Comparison of ENCODE assay signal across 8 cellular contexts in genomic region chr16:74695450-74696422, GRCh38. TPM values are rescaled to one million over a fixed set of nuclear protein-coding genes. Genes with fewer than 3 reads are reported as not detected.
DNase-seq lines count a peak whose midpoint lies in the region; ATAC-seq, FAIRE-seq and TF ChIP-seq lines count a peak whose summit lies in the region.

No MANE protein-coding gene starts in this region.

- H3K36me3 ChIP-seq in adipocyte (ENCODE audit: control insufficient read depth, insufficient read depth, low read length, severe bottlenecking) (peaks cover 4% of the 10 kb centered on the region), heart left ventricle (peaks cover 0 to 54% (median 17%) of the 10 kb centered on the region in 9 donors), parathyroid adenoma (ENCODE audit: control insufficient read depth, insufficient read depth, low read length) (no peaks in the 10 kb centered on the region), vagina (peaks cover 0 to 23% of the 10 kb centered on the region in 2 donors)

- ATAC-seq in HG02610 (IDR thresholded peaks at IDR 0.05; ENCODE audit: unreplicated experiment) = peak; percentile 64
- ATAC-seq in SK-N-SH treated with all-trans-retinoic acid at 6 μM for 48 hours = peak; percentile 98
- peak; percentile 93 to 97 (median 95) for ATAC-seq in heart left ventricle

- H3K79me2 ChIP-seq in parathyroid adenoma = no peaks in the 10 kb centered on the region

- WGBS in heart left ventricle, 4 donors = 47 to 56% (median 54%) methylated on average over 19 of the region's 19 CpGs

- FAIRE-seq in GM12891 (lab: Jason Lieb, UNC) = peak; percentile 85

- peak overlapping the region in 8 of 12 donors; percentile 2 to 46 (median 23) for H3K27ac ChIP-seq in heart left ventricle
- H3K27ac ChIP-seq in parathyroid adenoma = no peak overlapping the region
- peak overlapping the region; percentile 55 for H3K27ac ChIP-seq in vagina

- no peaks in the 10 kb centered on the region for H3K27me3 ChIP-seq in adipocyte (replicated peaks; ENCODE audit: control insufficient read depth, insufficient read depth, low read length)
- no peaks in the 10 kb centered on the region for H3K27me3 ChIP-seq in heart left ventricle
- H3K27me3 ChIP-seq in parathyroid adenoma (ENCODE audit: control insufficient read depth, insufficient read depth, low read length) = no peaks in the 10 kb centered on the region
- H3K27me3 ChIP-seq in vagina = no peaks in the 10 kb centered on the region

- no peak for TF ChIP-seq POLR2A in GM12891 (IDR thresholded peaks at IDR 0.05; ENCODE audit: low read depth, low read length)
- TF ChIP-seq POLR2A in NB4 (IDR thresholded peaks at IDR 0.05; ENCODE audit: extremely low read depth, insufficient read length) = no peak
- no peak for TF ChIP-seq POLR2A in heart left ventricle (IDR thresholded peaks at IDR 0.05)
- no peak for TF ChIP-seq POLR2A in vagina (IDR thresholded peaks at IDR 0.05)

- TF ChIP-seq CTCF in NB4 (IDR thresholded peaks at IDR 0.05; ENCODE audit: low read depth, low read length) = no peak
- TF ChIP-seq CTCF in heart left ventricle (IDR thresholded peaks at IDR 0.05) = no peak
- no peak for TF ChIP-seq CTCF in parathyroid adenoma (IDR thresholded peaks at IDR 0.05)
- no peak for TF ChIP-seq CTCF in vagina (IDR thresholded peaks at IDR 0.05)

- H3K4me2 ChIP-seq in parathyroid adenoma (ENCODE audit: low read length) = peak overlapping the region; percentile 52

- peaks cover 19% of the 10 kb centered on the region for H3K4me1 ChIP-seq in adipocyte (ENCODE audit: control insufficient read depth, insufficient read depth, low read length)
- peaks cover 0 to 37% (median 4%) of the 10 kb centered on the region in 12 donors for H3K4me1 ChIP-seq in heart left ventricle
- no peaks in the 10 kb centered on the region for H3K4me1 ChIP-seq in parathyroid adenoma
- H3K4me1 ChIP-seq in vagina = peaks cover 29% of the 10 kb centered on the region

- H3K9ac ChIP-seq in adipocyte (ENCODE audit: low read length) = peak overlapping the region; percentile 80
- H3K9ac ChIP-seq in parathyroid adenoma = no peak overlapping the region

- H3K4me3 ChIP-seq in NB4 (ENCODE audit: low read depth, low read length) (no peak overlapping the region), adipocyte (ENCODE audit: low read length) (peak overlapping the region; percentile 82), heart left ventricle (peak overlapping the region in 11 of 12 donors; percentile 21 to 60 (median 42)), parathyroid adenoma (ENCODE audit: low read depth, low read length) (no peak overlapping the region), vagina (peak overlapping the region; percentile 35 to 38)

- intact Hi-C loops in heart left ventricle (cut with DNase I) (no loop called here), vagina (cut with DNase I) (loop anchor here (5.0 kb wide), 1 partner anchor 827 kb away; no protein-coding TSS in a partner anchor)

- peak overlapping the region; percentile 77 for H2AFZ ChIP-seq in parathyroid adenoma

- peak; percentile 61 for DNase-seq in GM12891 (ENCODE audit: insufficient read length, low spot score)
- peak; percentile 82 for DNase-seq in NB4 (ENCODE audit: low read depth)
- peak; percentile 93 for DNase-seq in adipocyte (ENCODE audit: low read depth)
- DNase-seq in heart left ventricle = peak; percentile 78 to 84 (median 83)
- peak in 1 of 2 donors; percentile 95 for DNase-seq in vagina (ENCODE audit: extremely low spot score in 2 of 2)

- H3K9me3 ChIP-seq in adipocyte (ENCODE audit: control insufficient read depth, low read length) (no peaks in the 10 kb centered on the region), heart left ventricle (no peaks in the 10 kb centered on the region), parathyroid adenoma (ENCODE audit: control insufficient read depth, low read length) (no peaks in the 10 kb centered on the region), vagina (no peaks in the 10 kb centered on the region)

TF ChIP-seq in GM12891, 5 proteins besides CTCF, POLR2A, EP300 and RAD21:
- TF ChIP-seq TAF1 (IDR thresholded peaks at IDR 0.05; ENCODE audit: low read depth, low read length) = no peak
- no peak for TF ChIP-seq POLR2AphosphoS5 (IDR thresholded peaks at IDR 0.05; ENCODE audit: low read depth, low read length)
- TF ChIP-seq SPI1 (IDR thresholded peaks at IDR 0.05; ENCODE audit: low read depth, low read length) = no peak
- TF ChIP-seq PAX5 (IDR thresholded peaks at IDR 0.05; ENCODE audit: insufficient read depth, low read length, severe bottlenecking) = no peak
- no peak for TF ChIP-seq POU2F2 (IDR thresholded peaks at IDR 0.05; ENCODE audit: low read depth, low read length)

TF ChIP-seq in SK-N-SH treated with all-trans-retinoic acid at 6 μM for 48 hours, 23 proteins besides CTCF, POLR2A, EP300 and RAD21:
- TF ChIP-seq ZNF70 (CRISPR knock-in tag; IDR thresholded peaks at IDR 0.05) (peak; percentile 87), ARNTL (CRISPR knock-in tag; IDR thresholded peaks at IDR 0.05; ENCODE audit: borderline replicate concordance, low read depth) (no peak)

RNA-seq across cellular contexts. Expression of gene MLKL, which starts 4.9 kb away (rescaled TPM):
- polyA plus RNA-seq in GM12891 (2012; ENCODE audit: low read depth, missing spikeins) = 6.8 TPM
- total RNA-seq in heart left ventricle = 10 to 100 TPM in 1 of 9 donors, 1 to 10 TPM in 8; 2.2 to 14.9 (median 4.3) TPM
- polyA plus RNA-seq in heart left ventricle = 1 to 10 TPM; 3.9 to 5.8 TPM
- total RNA-seq in vagina = 40.0 TPM

RNA-seq across cellular contexts. Expression of gene RFWD3, which starts 29.1 kb away (rescaled TPM):
- 23.3 TPM for polyA plus RNA-seq in GM12891 (2012; ENCODE audit: low read depth, missing spikeins)
- total RNA-seq in heart left ventricle (10 to 100 TPM in 2 of 9 donors, 1 to 10 TPM in 7; 3.9 to 14.4 (median 5.3) TPM), vagina (36.3 TPM)
- polyA plus RNA-seq in heart left ventricle = 1 to 10 TPM; 3.3 to 5.1 TPM

Comparison
In these comparisons a context has a peak if more than half of its experiments do, and no peak if none do; other contexts are left out.
1. H3K4me3 ChIP-seq: peak in adipocyte (single experiment), heart left ventricle (11 of 12) and vagina (2 of 2); none in NB4 (single experiment) and parathyroid adenoma (single experiment).
2. Peak in every context shown above with its lines, with median percentiles within 50 percentile points of each other: ATAC-seq.